ENCODE assay signal across 8 cellular contexts in the genomic region with DNA sequence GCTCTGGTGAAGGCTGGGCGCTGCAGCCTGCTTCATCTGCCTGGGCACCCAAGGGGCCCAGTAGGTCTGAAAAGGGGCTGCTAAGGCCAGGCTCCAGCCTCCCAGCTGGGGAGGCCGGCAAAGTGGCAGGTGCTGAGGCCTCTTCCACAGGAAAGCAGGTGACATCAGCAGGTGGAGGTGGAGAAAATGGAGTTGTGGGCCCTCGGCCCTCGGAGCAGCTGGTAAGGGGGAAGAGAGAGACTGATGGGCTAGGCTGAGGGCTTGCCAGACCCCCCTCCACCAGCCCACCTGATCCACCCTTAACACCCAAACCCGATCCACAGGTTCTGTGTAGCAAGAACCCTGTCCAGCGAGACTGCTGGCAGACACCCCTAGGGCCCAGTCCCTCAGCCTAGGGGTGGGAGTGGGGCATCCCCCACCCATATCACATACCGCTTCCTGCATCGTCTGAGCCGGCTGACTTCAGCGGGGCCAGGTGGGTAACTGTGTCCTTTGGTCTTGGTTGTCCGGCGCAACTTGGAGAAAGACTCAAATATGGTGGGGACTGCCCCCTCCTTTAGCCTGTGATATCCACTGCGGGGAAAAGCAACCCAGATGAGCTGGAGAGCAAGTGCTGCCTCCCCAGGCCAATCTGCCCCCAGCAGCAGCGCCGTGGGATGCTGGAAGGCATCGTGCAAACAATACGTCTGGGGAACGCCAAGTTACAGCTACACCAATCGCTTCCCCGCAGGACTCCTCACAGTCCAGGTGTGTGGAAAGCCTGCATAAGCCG. TPM values are rescaled to one million over a fixed set of nuclear protein-coding genes. Genes with fewer than 3 reads are reported as not detected.
DNase-seq lines count a peak whose midpoint lies in the region; ATAC-seq lines count a peak whose summit lies in the region.

No MANE protein-coding gene starts in this region.

- H3K9me3 Mint-ChIP-seq in T-helper 1 cell treated with Interleukin-12 subunit alpha and Interleukin-12 subunit beta and Interleukin-4 antibody, amounts not matched to agents 30 μg/mL and 1 μg/mL, for 36 hours = no peaks in the 10 kb centered on the region
- no peaks in the 10 kb centered on the region for H3K9me3 Mint-ChIP-seq in activated CD4-positive, alpha-beta memory T cell treated with anti-CD3 and anti-CD28 coated beads, Interleukin-2, amount 10 ng/mL, durations not matched to agents 7 days and 5 days

- H3K27ac ChIP-seq in iPS-18a (ENCODE audit: low read length) = no peak overlapping the region
- H3K27ac ChIP-seq in substantia nigra (ENCODE audit: low read depth, low read length, poor library complexity, severe bottlenecking) = peak overlapping the region; percentile 91

- DNase-seq in T-helper 1 cell (no peak), substantia nigra (lab: John Stamatoyannopoulos, UW) (no peak), UCSD-AML1 (lab: John Stamatoyannopoulos, UW; ENCODE audit: unreplicated experiment) (no peak)
- DNase-seq in activated CD4-positive, alpha-beta memory T cell treated with anti-CD3 and anti-CD28 coated beads, Interleukin-2, amount 10 ng/mL, durations not matched to agents 7 days and 5 days = no peak
- DNase-seq in activated CD4-positive, CD25-positive, alpha-beta regulatory T cell treated with anti-CD3 and anti-CD28 coated beads, Interleukin-2, amount 50 U/mL, for 72 hours = no peak

- H3K9ac ChIP-seq in iPS-18a (ENCODE audit: low read length) = peak overlapping the region; percentile 77

- ATAC-seq in GM18873 (IDR thresholded peaks at IDR 0.05; ENCODE audit: low FRiP score, unreplicated experiment) = no peak

- no peaks in the 10 kb centered on the region for H3K9me3 ChIP-seq in iPS-18a (ENCODE audit: control insufficient read depth, low read depth, low read length)

- POLR2A ChIA-PET in activated CD4-positive, alpha-beta memory T cell treated with anti-CD3 and anti-CD28 coated beads, Interleukin-2, amount 10 ng/mL, durations not matched to agents 7 days and 5 days (lab: Charles Lee) = interaction anchor here (1.0 to 5.5 kb wide), 5 partner anchors 9 to 83 kb away, joined by 4 to 48 read pairs (median 8); partner anchors contain the start of genes CRKL, LZTR1 and P2RX6

- no peaks in the 10 kb centered on the region for H3K27me3 ChIP-seq in iPS-18a (ENCODE audit: control insufficient read depth, insufficient read depth, low read length)

- H3K36me3 ChIP-seq in iPS-18a (ENCODE audit: control insufficient read depth, low read depth, low read length) = peaks cover 4% of the 10 kb centered on the region

- CTCF ChIA-PET in activated CD4-positive, alpha-beta memory T cell treated with anti-CD3 and anti-CD28 coated beads, Interleukin-2, amount 10 ng/mL, durations not matched to agents 7 days and 5 days (lab: Charles Lee) = interaction anchor here (0.7 to 1.4 kb wide), 2 partner anchors 19 to 115 kb away, joined by 3 to 7 read pairs; partner anchors contain the start of gene LZTR1

- H3K4me1 ChIP-seq in iPS-18a (ENCODE audit: control insufficient read depth, low read depth, low read length) = peaks cover 11% of the 10 kb centered on the region

- no peaks in the 10 kb centered on the region for H3K27me3 Mint-ChIP-seq in T-helper 1 cell treated with Interleukin-12 subunit alpha and Interleukin-12 subunit beta and Interleukin-4 antibody, amounts not matched to agents 30 μg/mL and 1 μg/mL, for 36 hours (ENCODE audit: low read depth)
- H3K27me3 Mint-ChIP-seq in activated CD4-positive, alpha-beta memory T cell treated with anti-CD3 and anti-CD28 coated beads, Interleukin-2, amount 10 ng/mL, durations not matched to agents 7 days and 5 days = no peaks in the 10 kb centered on the region

- peak overlapping the region; percentile 86 for H3K4me3 ChIP-seq in iPS-18a (ENCODE audit: low read length)

- H3K36me3 Mint-ChIP-seq in T-helper 1 cell treated with Interleukin-12 subunit alpha and Interleukin-12 subunit beta and Interleukin-4 antibody, amounts not matched to agents 30 μg/mL and 1 μg/mL, for 36 hours (ENCODE audit: low read depth) = peaks cover 6% of the 10 kb centered on the region
- peaks cover 18% of the 10 kb centered on the region for H3K36me3 Mint-ChIP-seq in activated CD4-positive, alpha-beta memory T cell treated with anti-CD3 and anti-CD28 coated beads, Interleukin-2, amount 10 ng/mL, durations not matched to agents 7 days and 5 days (ENCODE audit: low read depth)

- peaks cover 8% of the 10 kb centered on the region for H3K4me1 Mint-ChIP-seq in T-helper 1 cell treated with Interleukin-12 subunit alpha and Interleukin-12 subunit beta and Interleukin-4 antibody, amounts not matched to agents 30 μg/mL and 1 μg/mL, for 36 hours (ENCODE audit: low read depth)
- peaks cover 34% of the 10 kb centered on the region for H3K4me1 Mint-ChIP-seq in activated CD4-positive, alpha-beta memory T cell treated with anti-CD3 and anti-CD28 coated beads, Interleukin-2, amount 10 ng/mL, durations not matched to agents 7 days and 5 days

- H3K27ac Mint-ChIP-seq in T-helper 1 cell treated with Interleukin-12 subunit alpha and Interleukin-12 subunit beta and Interleukin-4 antibody, amounts not matched to agents 30 μg/mL and 1 μg/mL, for 36 hours = peak overlapping the region; percentile 97
- peak overlapping the region; percentile 90 for H3K27ac Mint-ChIP-seq in activated CD4-positive, alpha-beta memory T cell treated with anti-CD3 and anti-CD28 coated beads, Interleukin-2, amount 10 ng/mL, durations not matched to agents 7 days and 5 days

- H3K4me3 Mint-ChIP-seq in T-helper 1 cell treated with Interleukin-12 subunit alpha and Interleukin-12 subunit beta and Interleukin-4 antibody, amounts not matched to agents 30 μg/mL and 1 μg/mL, for 36 hours = peak overlapping the region; percentile 92
- H3K4me3 Mint-ChIP-seq in activated CD4-positive, alpha-beta memory T cell treated with anti-CD3 and anti-CD28 coated beads, Interleukin-2, amount 10 ng/mL, durations not matched to agents 7 days and 5 days = peak overlapping the region; percentile 92

RNA-seq across cellular contexts. Expression of gene THAP7, which starts 1.5 kb away (rescaled TPM):
- 10 to 100 TPM; 24.7 to 25.4 TPM for total RNA-seq in activated CD4-positive, alpha-beta memory T cell treated with anti-CD3 and anti-CD28 coated beads, Interleukin-2, amount 10 ng/mL, durations not matched to agents 7 days and 5 days

RNA-seq across cellular contexts. Expression of gene P2RX6, which starts 14.6 kb away (rescaled TPM):
- total RNA-seq in activated CD4-positive, alpha-beta memory T cell treated with anti-CD3 and anti-CD28 coated beads, Interleukin-2, amount 10 ng/mL, durations not matched to agents 7 days and 5 days = under 1 TPM; 0.08 to 0.23 TPM

RNA-seq across cellular contexts. Expression of gene LZTR1, which starts 18.3 kb away (rescaled TPM):
- 10 to 100 TPM; 53.3 to 60.3 TPM for total RNA-seq in activated CD4-positive, alpha-beta memory T cell treated with anti-CD3 and anti-CD28 coated beads, Interleukin-2, amount 10 ng/mL, durations not matched to agents 7 days and 5 days

RNA-seq across cellular contexts. Expression of gene SLC7A4, which starts 32.0 kb away (rescaled TPM):
- total RNA-seq in activated CD4-positive, alpha-beta memory T cell treated with anti-CD3 and anti-CD28 coated beads, Interleukin-2, amount 10 ng/mL, durations not matched to agents 7 days and 5 days = not detected

RNA-seq across cellular contexts. Expression of gene AIFM3, which starts 33.3 kb away (rescaled TPM):
- under 1 TPM; 0.23 to 0.58 TPM for total RNA-seq in activated CD4-positive, alpha-beta memory T cell treated with anti-CD3 and anti-CD28 coated beads, Interleukin-2, amount 10 ng/mL, durations not matched to agents 7 days and 5 days
